In genomic region chr2:173195100-173195499, GRCh38 we compare ENCODE assay signal across 1 cellular context.
TF ChIP-seq lines count a peak whose summit lies in the region.

No MANE protein-coding gene starts in this region.

TF ChIP-seq in WTC11, 78 proteins besides CTCF, POLR2A, EP300 and RAD21 (continued from another document):
- TF ChIP-seq ARID4B (CRISPR knock-in tag; IDR thresholded peaks at IDR 0.05; ENCODE audit: borderline replicate concordance) (no peak), FOXK1 (CRISPR knock-in tag; IDR thresholded peaks at IDR 0.05) (no peak), E2F1 (CRISPR knock-in tag; IDR thresholded peaks at IDR 0.05) (no peak), MLX (CRISPR knock-in tag; IDR thresholded peaks at IDR 0.05) (no peak), RELA (CRISPR knock-in tag; IDR thresholded peaks at IDR 0.05; ENCODE audit: borderline replicate concordance) (no peak), ZNF281 (CRISPR knock-in tag; IDR thresholded peaks at IDR 0.05) (no peak), NR3C1 (CRISPR knock-in tag; conservative IDR thresholded peaks at IDR 0.05; ENCODE audit: low read depth) (no peak), TEAD4 (CRISPR knock-in tag; IDR thresholded peaks at IDR 0.05) (no peak), ZNF263 (CRISPR knock-in tag; IDR thresholded peaks at IDR 0.05; ENCODE audit: low read depth) (no peak), E2F4 (CRISPR knock-in tag; IDR thresholded peaks at IDR 0.05; ENCODE audit: borderline replicate concordance, low read depth) (no peak), PREB (CRISPR knock-in tag; IDR thresholded peaks at IDR 0.05; ENCODE audit: borderline replicate concordance) (no peak), SMAD3 (CRISPR knock-in tag; IDR thresholded peaks at IDR 0.05; ENCODE audit: borderline replicate concordance) (no peak), MYBL2 (CRISPR knock-in tag; IDR thresholded peaks at IDR 0.05) (no peak), IRF2 (CRISPR knock-in tag; IDR thresholded peaks at IDR 0.05; ENCODE audit: borderline replicate concordance, low read depth) (no peak), ATF2 (CRISPR knock-in tag; IDR thresholded peaks at IDR 0.05; ENCODE audit: borderline replicate concordance, low read depth) (no peak), USF1 (CRISPR knock-in tag; IDR thresholded peaks at IDR 0.05) (no peak)
